In the genomic region with DNA sequence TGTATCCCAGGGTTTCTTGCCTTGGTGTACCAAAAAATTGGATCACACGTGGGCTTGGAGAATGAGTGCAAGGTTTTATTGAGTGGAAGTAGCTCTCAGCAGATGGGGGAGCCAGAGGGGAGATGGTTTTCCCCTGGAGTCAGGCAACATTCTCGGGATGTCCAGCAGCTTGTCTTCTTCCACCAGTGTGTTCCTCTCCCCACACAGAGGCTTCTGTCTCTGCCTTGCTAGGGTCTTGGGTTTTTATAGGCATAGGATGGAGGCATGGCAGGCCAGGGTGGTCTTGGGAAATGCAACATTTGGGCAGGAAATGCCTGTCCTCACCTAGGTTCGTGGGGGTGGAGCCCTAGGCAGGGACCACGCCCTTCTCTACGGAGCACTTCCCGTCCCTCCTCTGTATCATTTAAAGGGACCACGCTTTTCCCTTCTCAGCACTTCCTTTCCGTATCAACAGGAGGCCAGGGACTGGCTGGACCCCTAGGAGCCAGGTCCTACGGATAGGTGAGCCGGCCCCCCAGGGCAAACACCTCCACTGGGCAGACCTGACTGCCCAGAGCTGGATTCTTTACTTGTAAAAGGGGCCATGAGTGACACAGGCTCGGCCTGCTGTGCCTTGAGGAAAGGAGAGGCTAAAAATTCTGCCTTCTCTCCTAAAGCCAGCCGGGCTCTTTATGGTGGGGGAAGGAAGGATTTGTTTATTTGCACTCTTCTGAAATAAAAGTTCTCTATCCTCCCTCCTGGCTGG, we compare ENCODE assay signal across 8 cellular contexts. TPM values are rescaled to one million over a fixed set of nuclear protein-coding genes. Genes with fewer than 3 reads are reported as not detected.
DNase-seq lines count a peak whose midpoint lies in the region; TF ChIP-seq lines count a peak whose summit lies in the region.

No MANE protein-coding gene starts in this region.

- no peaks in the 10 kb centered on the region for H4K20me1 ChIP-seq in Loucy (ENCODE audit: insufficient read depth, low read length, poor library complexity, severe bottlenecking)

- H2AFZ ChIP-seq in Loucy (ENCODE audit: low read length), result peak overlapping the region; percentile 70; the same call in 1 of the 2 replicates

- peaks cover 20% of the 10 kb centered on the region for H3K4me1 ChIP-seq in Loucy (ENCODE audit: insufficient read depth, low read length, poor library complexity, severe bottlenecking)
- peaks cover 16% of the 10 kb centered on the region for H3K4me1 ChIP-seq in mesendoderm (ENCODE audit: control insufficient read depth, low read depth, low read length)

- no peak overlapping the region for H2BK5ac ChIP-seq in mesendoderm (ENCODE audit: low read length)

- no CpG with 5 or more reads among the region's 12 CpGs for WGBS in mesendoderm (ENCODE audit: extremely low coverage, insufficient coverage, low lambda C conversion rate)

- H4K5ac ChIP-seq in mesendoderm (ENCODE audit: low read length), result no peak overlapping the region

- POLR2A ChIA-PET in AG04450 (lab: Yijun Ruan, JAX), result no interaction called here

- intact Hi-C loops in dorsolateral prefrontal cortex (cut with DNase I), result no loop called here

- DNase-seq in AG04450 (ENCODE audit: low read depth, low spot score), result peak; percentile 11
- DNase-seq in GM19240 (ENCODE audit: insufficient read length, low spot score), result peak; percentile 75
- DNase-seq in activated CD4-positive, alpha-beta T cell treated with anti-CD3 and anti-CD28 coated beads for 24 hours (ENCODE audit: low read depth in 2 of 2), result peak; percentile 57 to 59
- DNase-seq in dorsolateral prefrontal cortex, result peak in 3 of 10 donors; percentile 18 to 46 (median 20)
- DNase-seq in mesendoderm, result peak; percentile 71
- DNase-seq in stimulated activated CD8-positive, alpha-beta memory T cell treated with anti-CD3 and anti-CD28 coated beads, Interleukin-4, amount 100 ng/mL, for 24 hours (ENCODE audit: low read depth), result peak; percentile 52
- DNase-seq in NCI-H2081 (lab: John Stamatoyannopoulos, UW), result no peak

- H3K36me3 ChIP-seq in Loucy (ENCODE audit: insufficient read depth, low read length) (no peaks in the 10 kb centered on the region), mesendoderm (ENCODE audit: control insufficient read depth, insufficient read depth, low read length) (no peaks in the 10 kb centered on the region)

- H3K4me3 ChIP-seq in AG04450 (ENCODE audit: low read depth, low read length) (peak overlapping the region; percentile 70), Loucy (ENCODE audit: low read length, poor library complexity, severe bottlenecking) (peak overlapping the region; percentile 95), dorsolateral prefrontal cortex (peak overlapping the region in 57 of 59 donors; percentile 7 to 65 (median 49)), mesendoderm (ENCODE audit: low read length) (no peak overlapping the region)

- no peak overlapping the region for H4K8ac ChIP-seq in mesendoderm (ENCODE audit: low read depth, low read length)

- H3K27me3 ChIP-seq in AG04450 (ENCODE audit: control insufficient read depth, insufficient read depth, low read length), result no peaks in the 10 kb centered on the region
- no peaks in the 10 kb centered on the region for H3K27me3 ChIP-seq in Loucy (ENCODE audit: insufficient read depth, low read length, poor library complexity, severe bottlenecking)
- no peaks in the 10 kb centered on the region for H3K27me3 ChIP-seq in dorsolateral prefrontal cortex
- no peaks in the 10 kb centered on the region for H3K27me3 ChIP-seq in mesendoderm (ENCODE audit: insufficient read depth, low read length, poor library complexity)

- H2BK120ac ChIP-seq in mesendoderm (ENCODE audit: low read depth, low read length), result no peak overlapping the region

- H2AK5ac ChIP-seq in mesendoderm (ENCODE audit: low read length), result no peak overlapping the region

- peak overlapping the region; percentile 52 for H3K27ac ChIP-seq in AG04450 (ENCODE audit: low read depth, low read length)
- H3K27ac ChIP-seq in dorsolateral prefrontal cortex, result peak overlapping the region in 10 of 59 donors; percentile 8 to 71 (median 42)
- H3K27ac ChIP-seq in mesendoderm (ENCODE audit: low read depth, low read length), result no peak overlapping the region

- H3K9me3 ChIP-seq in AG04450 (ENCODE audit: control insufficient read depth, insufficient read depth, low read length) (peaks cover 6% of the 10 kb centered on the region; the same call in 1 of the 2 replicates), Loucy (ENCODE audit: insufficient read depth, low read depth, low read length) (no peaks in the 10 kb centered on the region)

- TF ChIP-seq CTCF in AG04450 (IDR thresholded peaks at IDR 0.05; ENCODE audit: low read depth, low read length) (peak; percentile 25; the same call in 1 of the 2 replicates), Loucy (conservative IDR thresholded peaks at IDR 0.05; ENCODE audit: low read length) (no peak), dorsolateral prefrontal cortex (IDR thresholded peaks at IDR 0.05 in 54 of 56, conservative IDR thresholded peaks at IDR 0.05 in 2 of 56; ENCODE audit: low read depth in 1 of 56, partially characterized antibody in 56 of 56) (no peak)

- peaks cover 15% of the 10 kb centered on the region; the same call in 1 of the 2 replicates for H3K79me2 ChIP-seq in Loucy (ENCODE audit: insufficient read depth, low read length)
- H3K79me2 ChIP-seq in mesendoderm (ENCODE audit: control insufficient read depth, insufficient read depth, low read length), result no peaks in the 10 kb centered on the region

- no peak overlapping the region for H3K23ac ChIP-seq in mesendoderm (ENCODE audit: low read length)

- no peaks in the 10 kb centered on the region for H3K9me2 ChIP-seq in Loucy (replicated peaks; ENCODE audit: low read depth, low read length)

- no peaks in the 10 kb centered on the region for H3K79me1 ChIP-seq in mesendoderm (ENCODE audit: low read length)

- peak overlapping the region; percentile 9 for H3K18ac ChIP-seq in mesendoderm (ENCODE audit: low read length)

- H3K4ac ChIP-seq in mesendoderm (ENCODE audit: low read depth, low read length), result no peak overlapping the region

- H2BK15ac ChIP-seq in mesendoderm (replicated peaks; ENCODE audit: low read depth), result no peak overlapping the region

- peak overlapping the region; percentile 70 for H3K56ac ChIP-seq in mesendoderm (ENCODE audit: low read length)

- peak overlapping the region; percentile 88 for H3K9ac ChIP-seq in Loucy (ENCODE audit: low read depth, low read length, poor library complexity, severe bottlenecking)
- H3K9ac ChIP-seq in mesendoderm (ENCODE audit: low read length), result no peak overlapping the region

- H3K4me2 ChIP-seq in Loucy (ENCODE audit: low read depth, low read length, poor library complexity, severe bottlenecking) (peak overlapping the region; percentile 89), mesendoderm (ENCODE audit: low read length) (peak overlapping the region; percentile 25)

- CTCF ChIA-PET in AG04450 (lab: Charles Lee), result interaction anchor here (0.6 kb wide), 1 partner anchor 82 kb away, joined by 8 read pairs; no protein-coding TSS in a partner anchor

- no peaks in the 10 kb centered on the region for H3F3A ChIP-seq in Loucy (ENCODE audit: low read depth)

RNA-seq across cellular contexts. Expression of a gene that starts 55.3 kb away (rescaled TPM):
- polyA plus RNA-seq in AG04450 (2011; rRNA removed), result not detected in 2 replicates
- polyA minus RNA-seq in AG04450 (2011; rRNA and poly(A)+ RNA removed), result not detected in 2 replicates
- total RNA-seq in dorsolateral prefrontal cortex, result 1 to 10 TPM in 57 of 120 experiments, under 1 TPM in 51, not detected in 12; 0.26 to 4.4 (median 1.0) TPM
- polyA plus RNA-seq in mesendoderm (2013, experiment 1 of 2), result not detected
- polyA plus RNA-seq in mesendoderm (2013, experiment 2 of 2), result not detected

Comparison
In these comparisons a context has a peak if more than half of its experiments do, and no peak if none do; other contexts are left out.
1. DNase-seq: peak in AG04450 (single experiment), GM19240 (single experiment), activated CD4-positive, alpha-beta T cell treated with anti-CD3 and anti-CD28 coated beads for 24 hours (2 of 2), mesendoderm (single experiment) and stimulated activated CD8-positive, alpha-beta memory T cell treated with anti-CD3 and anti-CD28 coated beads, Interleukin-4, amount 100 ng/mL, for 24 hours (single experiment); none in NCI-H2081 (0 of 2).